In genomic region chr7:157425137-157425731, GRCh38 we compare ENCODE assay signal across 14 cellular contexts.
"Had no signal": no experiment of that assay in that cellular context is flagged by ENCODE, and none has a peak within 500 bp of the region (broad histone marks: within the 10 kb centered on the region; RNA-seq: fewer than 3 reads in every experiment).

No MANE protein-coding gene starts in this region.

- H3K9me3 ChIP-seq: left lung, suprapubic skin had no signal

- H3K4me3 ChIP-seq: left lung, suprapubic skin had no signal

- H3K27ac ChIP-seq: left lung, suprapubic skin had no signal

- H3K27me3 ChIP-seq: left lung, suprapubic skin had no signal

- H3K4me1 ChIP-seq: left lung, suprapubic skin had no signal

- DNase-seq: activated CD4-positive, alpha-beta T cell treated with anti-CD3 and anti-CD28 coated beads for 1 hour; activated CD4-positive, alpha-beta T cell treated with anti-CD3 and anti-CD28 coated beads, Interleukin-2, amount 50 U/mL, for 48 hours; activated naive CD8-positive, alpha-beta T cell treated with anti-CD3 and anti-CD28 coated beads, Interleukin-2, amount 10 ng/mL, durations not matched to agents 7 days and 5 days; activated T-cell treated with anti-CD3 and anti-CD28 coated beads, Interleukin-2, amount 50 U/mL, for 48 hours; anterior cingulate cortex; endodermal cell; erythroblast; immature natural killer cell; mesendoderm; stimulated activated CD4-positive, alpha-beta T cell treated with anti-CD3 and anti-CD28 coated beads, Interleukin-2, amount 100 ng/mL, for 24 hours; stimulated activated naive CD4-positive, alpha-beta T cell had no signal

- ATAC-seq: left lung, sciatic nerve had no signal
